Comparison of ENCODE assay signal across 1 cellular context in genomic region chr13:29594310-29594709, GRCh38.
A peak's percentile ranks its signal among the peaks of the same experiment; 100 is the strongest.
TF ChIP-seq lines count a peak whose summit lies in the region.

No MANE protein-coding gene starts in this region.

TF ChIP-seq in K562, 482 proteins besides CTCF, POLR2A, EP300 and RAD21 (continued from another document):
- TF ChIP-seq CTCFL (IDR thresholded peaks at IDR 0.05; ENCODE audit: borderline replicate concordance, insufficient read depth, low read depth, low read length, poor library complexity, severe bottlenecking), result no peak
- 0 out of 4 replicates have a peak, but pooled peaks of 1 of the 2 experiments have one; percentile 22 for TF ChIP-seq FOXK2 (conservative IDR thresholded peaks at IDR 0.05 in 1 of 2, IDR thresholded peaks at IDR 0.05 in 1 of 2; ENCODE audit: low read depth in 2 of 2)
- TF ChIP-seq CREM (IDR thresholded peaks at IDR 0.05; ENCODE audit: low read depth), result peak; percentile 15; the same call in 1 of the 2 replicates
- TF ChIP-seq FOXP4 (CRISPR knock-in tag; IDR thresholded peaks at IDR 0.05; ENCODE audit: borderline replicate concordance), result no peak
- 0 out of 2 replicates have a peak, but pooled peaks have one; percentile 21 for TF ChIP-seq SPI1 (IDR thresholded peaks at IDR 0.05; ENCODE audit: borderline replicate concordance, low read depth, low read length)
